14 cellular contexts compared by ENCODE assay signal in the genomic region with DNA sequence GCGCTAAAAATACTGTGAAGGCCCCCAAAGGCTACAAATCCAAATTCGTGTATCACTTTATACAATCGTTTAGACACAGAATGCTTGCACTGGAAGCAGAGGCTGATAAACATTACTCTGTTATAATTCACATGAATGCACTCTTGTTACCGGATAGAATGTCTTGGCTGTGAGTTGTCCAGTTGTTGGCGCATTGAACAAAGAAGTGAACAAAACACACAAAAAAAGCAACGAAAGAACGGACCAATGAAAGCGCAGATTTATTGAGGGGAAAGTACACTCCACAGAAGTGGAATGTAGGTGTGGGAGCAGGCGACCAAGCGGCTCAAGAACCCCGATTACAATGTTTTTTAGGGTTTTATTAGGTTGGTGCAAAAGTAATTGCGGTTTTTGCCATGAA. TPM values are rescaled to one million over a fixed set of nuclear protein-coding genes. Genes with fewer than 3 reads are reported as not detected.
DNase-seq lines count a peak whose midpoint lies in the region; FAIRE-seq and TF ChIP-seq lines count a peak whose summit lies in the region.
"Had no signal": no experiment of that assay in that cellular context is flagged by ENCODE, and none has a peak within 500 bp of the region (broad histone marks: within the 10 kb centered on the region; RNA-seq: fewer than 3 reads in every experiment).

No MANE protein-coding gene starts in this region.

- H3K4me2 ChIP-seq in endothelial cell of umbilical vein (ENCODE audit: insufficient read depth, low read length): no peak overlapping the region

- H3K9ac ChIP-seq in HUES64 (ENCODE audit: low read depth, low read length) (no peak overlapping the region), endothelial cell of umbilical vein (replicated peaks; ENCODE audit: extremely low read depth, insufficient read depth, low read length) (no peak overlapping the region)

- H3K36me3 Mint-ChIP-seq in neural crest cell (ENCODE audit: low read depth): peaks cover 73% of the 10 kb centered on the region

- H3K79me2 ChIP-seq in ACC112 (ENCODE audit: control insufficient read depth, insufficient read depth, low read length, unreplicated experiment) (peaks cover 7% of the 10 kb centered on the region), endothelial cell of umbilical vein (ENCODE audit: control insufficient read depth, insufficient read depth, low read length) (no peaks in the 10 kb centered on the region)

- WGBS in HUES64: 92% methylated on average over 12 of the region's 12 CpGs
- 90 to 92% methylated on average over 12 of the region's 12 CpGs for WGBS in sigmoid colon, 2 donors

- H3K27ac Mint-ChIP-seq in neural crest cell (ENCODE audit: unreplicated experiment): no peak overlapping the region

- H3K9me3 ChIP-seq in HUES64 (ENCODE audit: insufficient read depth, low read depth, low read length) (peaks cover 22% of the 10 kb centered on the region), endothelial cell of umbilical vein (replicated peaks; ENCODE audit: control insufficient read depth, insufficient read depth, low read length) (no peaks in the 10 kb centered on the region), sigmoid colon (peaks cover 0 to 37% (median 9%) of the 10 kb centered on the region in 4 donors), vagina (peaks cover 57% of the 10 kb centered on the region)
- H3K9me3 ChIP-seq: prostate gland had no signal

- FAIRE-seq in endothelial cell of umbilical vein (lab: Jason Lieb, UNC): peak; percentile 58

- DNase-seq in endothelial cell of umbilical vein (ENCODE audit: low read depth, low spot score): no peak
- DNase-seq in neural crest cell (ENCODE audit: low read depth, low spot score): no peak
- DNase-seq in activated T-cell treated with anti-CD3 and anti-CD28 coated beads, Interleukin-2, amount 50 U/mL, for 1 hour: no peak
- DNase-seq in sigmoid colon: no peak
- DNase-seq in stimulated activated CD4-positive, alpha-beta T cell treated with anti-CD3 and anti-CD28 coated beads, Interleukin-4, amount 100 ng/mL, for 4 hours: no peak
- DNase-seq in vagina (ENCODE audit: extremely low spot score in 2 of 2): no peak
- DNase-seq: NCI-H2081 treated with DMSO at 0.1 percent for 48 hours had no signal

- H3K4me3 Mint-ChIP-seq in neural crest cell: peak overlapping the region; percentile 100

- peaks cover 4% of the 10 kb centered on the region for H3K27me3 Mint-ChIP-seq in neural crest cell (ENCODE audit: low read depth)
- H3K27me3 Mint-ChIP-seq: T-cell had no signal

- H3K9me1 ChIP-seq in endothelial cell of umbilical vein (replicated peaks; ENCODE audit: control insufficient read depth, extremely low read depth, insufficient read depth, low read length): no peaks in the 10 kb centered on the region

- peaks cover 19% of the 10 kb centered on the region for H3K36me3 ChIP-seq in ACC112 (ENCODE audit: insufficient read depth, low read length)
- peaks cover 38% of the 10 kb centered on the region for H3K36me3 ChIP-seq in HUES64 (ENCODE audit: insufficient read depth, low read length)
- H3K36me3 ChIP-seq in endothelial cell of umbilical vein (ENCODE audit: control insufficient read depth in 2 of 2, extremely low read depth in 1 of 2, insufficient read depth in 2 of 2, low read length in 2 of 2): no peaks in the 10 kb centered on the region
- H3K36me3 ChIP-seq in sigmoid colon: peaks cover 0 to 23% (median under 1%) of the 10 kb centered on the region in 4 donors
- peaks cover 0 to 51% of the 10 kb centered on the region in 2 donors for H3K36me3 ChIP-seq in vagina

- no peaks in the 10 kb centered on the region for H4K20me1 ChIP-seq in endothelial cell of umbilical vein (replicated peaks; ENCODE audit: control insufficient read depth, extremely low read depth, insufficient read depth, low read length)

- H3K27me3 ChIP-seq in ACC112 (ENCODE audit: insufficient read depth, low read length): no peaks in the 10 kb centered on the region
- no peaks in the 10 kb centered on the region for H3K27me3 ChIP-seq in HUES64 (ENCODE audit: insufficient read depth, low read length)
- no peaks in the 10 kb centered on the region for H3K27me3 ChIP-seq in endothelial cell of umbilical vein (ENCODE audit: control insufficient read depth in 2 of 2, insufficient read depth in 2 of 2, low read length in 2 of 2)
- no peaks in the 10 kb centered on the region for H3K27me3 ChIP-seq in sigmoid colon
- H3K27me3 ChIP-seq in vagina: no peaks in the 10 kb centered on the region
- H3K27me3 ChIP-seq: breast epithelium had no signal

- no peak for TF ChIP-seq EP300 in sigmoid colon (IDR thresholded peaks at IDR 0.05)

- POLR2A ChIA-PET in endothelial cell of umbilical vein (lab: Charles Lee): no interaction called here

- peaks cover 12% of the 10 kb centered on the region for H3K4me1 Mint-ChIP-seq in neural crest cell

- TF ChIP-seq POLR2A in endothelial cell of umbilical vein (IDR thresholded peaks at IDR 0.05; ENCODE audit: low read depth, low read length): no peak
- TF ChIP-seq POLR2A in sigmoid colon (IDR thresholded peaks at IDR 0.05): no peak
- TF ChIP-seq POLR2A in vagina (IDR thresholded peaks at IDR 0.05): no peak

- dilution Hi-C loops in endothelial cell of umbilical vein (cut with MboI; ENCODE audit: extremely low pct_ligation_motif_present, low sequenced_read_pairs): no loop called here

- H3K4me3 ChIP-seq in ACC112 (ENCODE audit: low read depth, low read length): peak overlapping the region; percentile 94; the same call in 1 of the 2 replicates
- peak overlapping the region; percentile 10; the same call in 1 of the 2 replicates for H3K4me3 ChIP-seq in HUES64 (ENCODE audit: low read length)
- H3K4me3 ChIP-seq in endothelial cell of umbilical vein (replicated peaks in 1 of 3; ENCODE audit: insufficient read depth in 1 of 3, low read depth in 1 of 3, low read length in 3 of 3): no peak overlapping the region
- H3K4me3 ChIP-seq in sigmoid colon: peak overlapping the region in 1 of 4 donors; percentile 77
- no peak overlapping the region for H3K4me3 ChIP-seq in vagina

- H3K27ac ChIP-seq in ACC112 (ENCODE audit: low read depth, low read length): no peak overlapping the region
- H3K27ac ChIP-seq in HUES64 (ENCODE audit: low read depth, low read length): no peak overlapping the region
- H3K27ac ChIP-seq in endothelial cell of umbilical vein (ENCODE audit: insufficient read depth, low read depth, low read length): no peak overlapping the region
- no peak overlapping the region for H3K27ac ChIP-seq in sigmoid colon
- H3K27ac ChIP-seq in vagina: no peak overlapping the region

- no peak overlapping the region for H2AFZ ChIP-seq in ACC112 (ENCODE audit: low read length, unreplicated experiment)
- no peak overlapping the region for H2AFZ ChIP-seq in endothelial cell of umbilical vein (ENCODE audit: low read depth, low read length)

- CTCF ChIA-PET in endothelial cell of umbilical vein (lab: Charles Lee): interaction anchor here (1.4 to 1.9 kb wide), 2 partner anchors 19 to 67 kb away, joined by 3 to 6 read pairs; a partner anchor contains a TSS

- BruUV-seq in endothelial cell of umbilical vein (replicated peaks; lab: Mats Ljungman, UMichigan): no TSS peak

- TF ChIP-seq CTCF in endothelial cell of umbilical vein (IDR thresholded peaks at IDR 0.05; ENCODE audit: extremely low read depth in 1 of 2, insufficient read depth in 1 of 2, low read depth in 1 of 2, low read length in 2 of 2) (no peak), neural crest cell (conservative IDR thresholded peaks at IDR 0.05) (no peak), sigmoid colon (IDR thresholded peaks at IDR 0.05) (no peak), vagina (IDR thresholded peaks at IDR 0.05) (no peak)

- intact Hi-C loops in endothelial cell of umbilical vein (cut with micrococcal nuclease) (no loop called here), sigmoid colon (cut with DNase I) (no loop called here), vagina (cut with DNase I) (no loop called here)

- H3K9me3 Mint-ChIP-seq in neural crest cell: peaks cover 35% of the 10 kb centered on the region

- no peaks in the 10 kb centered on the region for H3K4me1 ChIP-seq in ACC112 (ENCODE audit: control insufficient read depth, insufficient read depth, low read length, unreplicated experiment)
- no peaks in the 10 kb centered on the region for H3K4me1 ChIP-seq in HUES64 (ENCODE audit: insufficient read depth, low read length)
- peaks cover 5% of the 10 kb centered on the region for H3K4me1 ChIP-seq in endothelial cell of umbilical vein (ENCODE audit: control insufficient read depth, extremely low read depth, insufficient read depth, low read length)
- H3K4me1 ChIP-seq in sigmoid colon: peaks cover 0 to 8% (median 7%) of the 10 kb centered on the region in 4 donors
- peaks cover 10% of the 10 kb centered on the region for H3K4me1 ChIP-seq in vagina
- H3K4me1 ChIP-seq: breast epithelium, prostate gland had no signal

RNA-seq across cellular contexts. Expression of a gene that starts 0.5 kb away (rescaled TPM):
- polyA plus RNA-seq in HUES64 (2013, experiment 1 of 2): 7.3 TPM
- 6.5 TPM for polyA plus RNA-seq in HUES64 (2013, experiment 2 of 2)
- total RNA-seq in endothelial cell of umbilical vein (3.5 and 5.4 TPM in 2 replicates), neural crest cell (21.7 and 30.4 TPM in 2 replicates), sigmoid colon (10 to 100 TPM in 3 of 4 donors, 1 to 10 TPM in 1; 8.3 to 12.5 (median 10.8) TPM), vagina (3.2 TPM)
- polyA plus RNA-seq in endothelial cell of umbilical vein (0.97 and 1.7 TPM in 2 replicates), sigmoid colon (1 to 10 TPM in 1 of 3 donors, under 1 TPM in 1, not detected in 1; 0.60 to 2.7 TPM)
- 1.2 and 1.4 TPM in 2 replicates for polyA plus RNA-seq in endothelial cell of umbilical vein (2011; cell fraction: cytosol; rRNA removed)
- polyA plus RNA-seq in endothelial cell of umbilical vein (2011; cell fraction: nucleus; rRNA removed): 6.9 and 8.7 TPM in 2 replicates
- polyA plus RNA-seq in endothelial cell of umbilical vein (2012): 1.7 and 4.1 TPM in 2 replicates
- polyA minus RNA-seq in endothelial cell of umbilical vein: 2.2 and 3.3 TPM in 2 replicates
- not detected for polyA minus RNA-seq in endothelial cell of umbilical vein (2011; cell fraction: cytosol; rRNA and poly(A)+ RNA removed)
- 4.6 and 8.5 TPM in 2 replicates for polyA minus RNA-seq in endothelial cell of umbilical vein (2011; cell fraction: nucleus; rRNA and poly(A)+ RNA removed)
- total RNA-seq: MCF 10A had no signal

RNA-seq across cellular contexts. Expression of a gene that starts 11.8 kb away (rescaled TPM):
- 7.6 TPM for polyA plus RNA-seq in HUES64 (2013, experiment 1 of 2)
- polyA plus RNA-seq in HUES64 (2013, experiment 2 of 2): 8.8 TPM
- 3.7 and 4.0 TPM in 2 replicates for total RNA-seq in endothelial cell of umbilical vein
- polyA plus RNA-seq in endothelial cell of umbilical vein: 1.5 and 1.9 TPM in 2 replicates
- polyA plus RNA-seq in endothelial cell of umbilical vein (2011; cell fraction: cytosol; rRNA removed): 2.4 and 3.0 TPM in 2 replicates
- 4.7 and 5.7 TPM in 2 replicates for polyA plus RNA-seq in endothelial cell of umbilical vein (2011; cell fraction: nucleus; rRNA removed)
- 3.1 and 3.4 TPM in 2 replicates for polyA plus RNA-seq in endothelial cell of umbilical vein (2012)
- polyA minus RNA-seq in endothelial cell of umbilical vein: 3.8 and 4.5 TPM in 2 replicates
- not detected for polyA minus RNA-seq in endothelial cell of umbilical vein (2011; cell fraction: cytosol; rRNA and poly(A)+ RNA removed)
- polyA minus RNA-seq in endothelial cell of umbilical vein (2011; cell fraction: nucleus; rRNA and poly(A)+ RNA removed): 5.1 and 5.5 TPM in 2 replicates
- 11.3 and 12.6 TPM in 2 replicates for total RNA-seq in neural crest cell
- 1 to 10 TPM; 2.8 to 4.8 (median 3.8) TPM for total RNA-seq in sigmoid colon
- 1 to 10 TPM in 2 of 3 donors, under 1 TPM in 1; 0.69 to 3.2 (median 2.4) TPM for polyA plus RNA-seq in sigmoid colon
- 3.7 TPM for total RNA-seq in vagina

RNA-seq across cellular contexts. Expression of a gene that starts 19.3 kb away (rescaled TPM):
- polyA plus RNA-seq in HUES64 (2013, experiment 1 of 2): 7.5 TPM
- polyA plus RNA-seq in HUES64 (2013, experiment 2 of 2): 8.1 TPM
- total RNA-seq in endothelial cell of umbilical vein: 10.6 and 17.8 TPM in 2 replicates
- 2.1 and 3.1 TPM in 2 replicates for polyA plus RNA-seq in endothelial cell of umbilical vein
- polyA plus RNA-seq in endothelial cell of umbilical vein (2011; cell fraction: cytosol; rRNA removed): 1.7 and 2.3 TPM in 2 replicates
- 11.6 and 14.7 TPM in 2 replicates for polyA plus RNA-seq in endothelial cell of umbilical vein (2011; cell fraction: nucleus; rRNA removed)
- polyA plus RNA-seq in endothelial cell of umbilical vein (2012): 4.1 and 5.1 TPM in 2 replicates
- polyA minus RNA-seq in endothelial cell of umbilical vein: 10.6 and 11.3 TPM in 2 replicates
- polyA minus RNA-seq in endothelial cell of umbilical vein (2011; cell fraction: cytosol; rRNA and poly(A)+ RNA removed): 3.4 TPM
- 12.2 TPM in 2 replicates for polyA minus RNA-seq in endothelial cell of umbilical vein (2011; cell fraction: nucleus; rRNA and poly(A)+ RNA removed)
- 22.3 and 23.3 TPM in 2 replicates for total RNA-seq in neural crest cell
- total RNA-seq in sigmoid colon: 10 to 100 TPM in 3 of 4 donors, 1 to 10 TPM in 1; 9.4 to 13.7 (median 12.5) TPM
- polyA plus RNA-seq in sigmoid colon: 1 to 10 TPM; 1.2 to 5.6 (median 2.1) TPM
- 7.9 TPM for total RNA-seq in vagina

RNA-seq across cellular contexts. Expression of a gene that starts 38.6 kb away (rescaled TPM):
- polyA plus RNA-seq in HUES64 (2013, experiment 1 of 2): 0.45 TPM
- polyA plus RNA-seq in HUES64 (2013, experiment 2 of 2): 0.32 TPM
- 0.37 and 0.64 TPM in 2 replicates for total RNA-seq in endothelial cell of umbilical vein
- 0.08 TPM in 1 of 2 replicates, not detected in the other for polyA plus RNA-seq in endothelial cell of umbilical vein
- 0.07 TPM in 1 of 2 replicates, not detected in the other for polyA plus RNA-seq in endothelial cell of umbilical vein (2011; cell fraction: cytosol; rRNA removed)
- 0.43 and 0.74 TPM in 2 replicates for polyA plus RNA-seq in endothelial cell of umbilical vein (2011; cell fraction: nucleus; rRNA removed)
- 0.23 and 0.40 TPM in 2 replicates for polyA plus RNA-seq in endothelial cell of umbilical vein (2012)
- polyA minus RNA-seq in endothelial cell of umbilical vein: 0.32 and 0.51 TPM in 2 replicates
- not detected for polyA minus RNA-seq in endothelial cell of umbilical vein (2011; cell fraction: cytosol; rRNA and poly(A)+ RNA removed)
- 0.53 TPM in 1 of 2 replicates, not detected in the other for polyA minus RNA-seq in endothelial cell of umbilical vein (2011; cell fraction: nucleus; rRNA and poly(A)+ RNA removed)
- 1.2 and 1.5 TPM in 2 replicates for total RNA-seq in neural crest cell
- 1 to 10 TPM in 2 of 4 donors, under 1 TPM in 2; 0.66 to 1.5 (median 0.95) TPM for total RNA-seq in sigmoid colon
- under 1 TPM in 1 of 3 donors, not detected in 2; 0.90 TPM for polyA plus RNA-seq in sigmoid colon
- 2.9 TPM for total RNA-seq in vagina
- total RNA-seq: MCF 10A, RPMI7951 had no signal

RNA-seq across cellular contexts. Expression of a gene that starts 46.9 kb away (rescaled TPM):
- polyA plus RNA-seq in HUES64 (2013, experiment 1 of 2): 45.5 TPM
- polyA plus RNA-seq in HUES64 (2013, experiment 2 of 2): 48.6 TPM
- 3.8 and 7.9 TPM in 2 replicates for total RNA-seq in endothelial cell of umbilical vein
- 3.3 and 5.7 TPM in 2 replicates for polyA plus RNA-seq in endothelial cell of umbilical vein
- polyA plus RNA-seq in endothelial cell of umbilical vein (2011; cell fraction: cytosol; rRNA removed): 1.9 and 2.9 TPM in 2 replicates
- polyA plus RNA-seq in endothelial cell of umbilical vein (2011; cell fraction: nucleus; rRNA removed): 6.3 and 7.9 TPM in 2 replicates
- polyA plus RNA-seq in endothelial cell of umbilical vein (2012): 5.1 and 8.7 TPM in 2 replicates
- 12.9 and 15.9 TPM in 2 replicates for polyA minus RNA-seq in endothelial cell of umbilical vein
- polyA minus RNA-seq in endothelial cell of umbilical vein (2011; cell fraction: cytosol; rRNA and poly(A)+ RNA removed): 1.7 TPM
- 12.9 and 16.2 TPM in 2 replicates for polyA minus RNA-seq in endothelial cell of umbilical vein (2011; cell fraction: nucleus; rRNA and poly(A)+ RNA removed)
- total RNA-seq in neural crest cell: 44.3 and 45.4 TPM in 2 replicates
- 10 to 100 TPM in 1 of 4 donors, 1 to 10 TPM in 3; 8.2 to 13.3 (median 9.0) TPM for total RNA-seq in sigmoid colon
- polyA plus RNA-seq in sigmoid colon: 1 to 10 TPM; 4.2 to 9.7 (median 9.2) TPM
- 13.3 TPM for total RNA-seq in vagina

Comparison
In these comparisons a context has a peak if more than half of its experiments do, and no peak if none do; other contexts are left out.
1. H3K4me3 ChIP-seq: peak in ACC112 (single experiment) and HUES64 (single experiment); none in endothelial cell of umbilical vein (0 of 3) and vagina (0 of 2).